In the genomic region with DNA sequence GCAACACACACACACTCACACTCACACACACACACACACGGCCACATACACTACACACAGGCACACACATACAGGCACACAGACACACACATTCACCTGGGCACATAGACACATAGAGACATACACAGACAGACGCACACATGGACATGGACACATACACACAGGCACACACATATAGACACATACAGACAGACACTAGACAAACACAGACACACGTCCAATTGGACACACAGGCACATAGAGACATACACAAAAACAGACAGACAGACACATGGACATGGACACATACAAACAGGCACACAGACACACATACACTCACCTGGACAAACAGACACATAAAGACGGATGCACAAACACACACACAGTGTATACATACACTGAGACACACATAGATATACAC, we compare ENCODE assay signal across 26 cellular contexts.
"Had no signal": no experiment of that assay in that cellular context is flagged by ENCODE, and none has a peak within 500 bp of the region (broad histone marks: within the 10 kb centered on the region; RNA-seq: fewer than 3 reads in every experiment).

No MANE protein-coding gene starts in this region.

- H3K4me3 Mint-ChIP-seq: IgD-negative memory B cell, T-cell had no signal

- H3K36me3 Mint-ChIP-seq: IgD-negative memory B cell, T-cell had no signal

- ATAC-seq: T-cell had no signal

- H3K4me3 ChIP-seq: SJSA1, SK-N-MC had no signal

- H3K4me1 ChIP-seq: SJSA1 had no signal

- H3K36me3 ChIP-seq: SJSA1 had no signal

- H3K4me1 Mint-ChIP-seq: IgD-negative memory B cell, T-cell had no signal

- H3K27ac ChIP-seq: HL-60, SJSA1, SK-N-MC had no signal

- DNase-seq: KBM-7, MV-4-11, NCI-H1048, NCI-H1105, NCI-H1417, NCI-H1436 treated with DMSO at 0.1 percent for 48 hours, NCI-H1694 treated with DMSO at 0.1 percent for 48 hours, NCI-H1930, NCI-H2081 treated with DMSO at 0.1 percent for 48 hours, NCI-H2171, NCI-H226, NCI-H446, NCI-H510A, NCI-H524 treated with DMSO at 0.1 percent for 48 hours, NCI-H69, NCI-H774, Right ventricle myocardium superior, RPMI8226, SIG-M5, SW 1271, T-cell had no signal

- H3K27ac Mint-ChIP-seq: IgD-negative memory B cell, T-cell had no signal

- FAIRE-seq: RCC 7860 had no signal

- H3K27me3 ChIP-seq: SJSA1 had no signal
